In the genomic region with DNA sequence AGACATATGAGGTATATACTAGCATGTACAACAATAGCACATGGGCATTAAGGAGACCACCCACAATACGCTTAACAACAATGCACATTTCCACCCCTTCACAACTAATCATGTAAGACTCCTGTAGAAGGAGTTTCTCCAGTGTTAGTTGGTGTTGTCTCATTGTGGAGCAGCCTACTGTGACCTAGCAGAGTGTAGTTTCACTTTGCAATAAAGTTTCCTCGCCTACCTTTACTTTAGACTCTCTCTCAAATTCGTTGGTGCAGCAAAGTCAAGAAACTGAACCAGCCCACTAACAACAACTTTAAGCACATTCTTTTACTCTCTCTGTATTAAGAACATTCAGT, we compare ENCODE assay signal across 10 cellular contexts.
DNase-seq lines count a peak whose midpoint lies in the region; ATAC-seq and TF ChIP-seq lines count a peak whose summit lies in the region.
"Had no signal": no experiment of that assay in that cellular context is flagged by ENCODE, and none has a peak within 500 bp of the region (broad histone marks: within the 10 kb centered on the region; RNA-seq: fewer than 3 reads in every experiment).

No MANE protein-coding gene starts in this region.

- H3K4me1 Mint-ChIP-seq in chondrocyte (ENCODE audit: low read depth) = no peaks in the 10 kb centered on the region
- H3K4me1 Mint-ChIP-seq: brain had no signal

- no peak overlapping the region for H3K27ac Mint-ChIP-seq in chondrocyte (ENCODE audit: unreplicated experiment)
- H3K27ac Mint-ChIP-seq: brain had no signal

- H3K9me3 ChIP-seq in lower lobe of right lung = no peaks in the 10 kb centered on the region
- H3K9me3 ChIP-seq: transverse colon had no signal

- peaks cover 1% of the 10 kb centered on the region for H3K36me3 Mint-ChIP-seq in chondrocyte (ENCODE audit: low read depth)
- H3K36me3 Mint-ChIP-seq: brain had no signal

- no peaks in the 10 kb centered on the region for H3K36me3 ChIP-seq in lower lobe of right lung
- H3K36me3 ChIP-seq: transverse colon had no signal

- H3K9me3 Mint-ChIP-seq in chondrocyte (ENCODE audit: low read depth) = no peaks in the 10 kb centered on the region

- H3K4me3 Mint-ChIP-seq in chondrocyte (ENCODE audit: unreplicated experiment) = no peak overlapping the region
- H3K4me3 Mint-ChIP-seq: brain had no signal

- peak; percentile 65 to 67 for ATAC-seq in activated CD4-positive, CD25-positive, alpha-beta regulatory T cell treated with anti-CD3 and anti-CD28 coated beads, Interleukin-2, amount 50 U/mL, for 24 hours
- ATAC-seq in GM21529 (IDR thresholded peaks at IDR 0.05; ENCODE audit: unreplicated experiment) = peak; percentile 62
- peak; percentile 43 for ATAC-seq in HG03457 (IDR thresholded peaks at IDR 0.05; ENCODE audit: unreplicated experiment)
- ATAC-seq in lower lobe of right lung = peak; percentile 40 to 51

- DNase-seq in activated CD4-positive, CD25-positive, alpha-beta regulatory T cell treated with anti-CD3 and anti-CD28 coated beads, Interleukin-2, amount 50 U/mL, for 72 hours = no peak
- DNase-seq in lower lobe of right lung (no peak), GF-D8 (lab: John Stamatoyannopoulos, UW) (no peak), DMS53 (lab: John Stamatoyannopoulos, UW) (no peak), chondrocyte (ENCODE audit: low spot score) (no peak)

- intact Hi-C loops in lower lobe of right lung (cut with DNase I) = no loop called here

- H3K4me1 ChIP-seq in lower lobe of right lung = no peaks in the 10 kb centered on the region
- H3K4me1 ChIP-seq: transverse colon had no signal

- TF ChIP-seq CTCF in lower lobe of right lung (IDR thresholded peaks at IDR 0.05) (no peak), chondrocyte (IDR thresholded peaks at IDR 0.05) (no peak)

- peaks cover 22% of the 10 kb centered on the region for H3K27me3 Mint-ChIP-seq in chondrocyte (ENCODE audit: low read depth)

- H3K4me3 ChIP-seq in lower lobe of right lung = no peak overlapping the region
- H3K4me3 ChIP-seq: transverse colon had no signal

- no peaks in the 10 kb centered on the region for H3K27me3 ChIP-seq in lower lobe of right lung (ENCODE audit: low read depth)
- H3K27me3 ChIP-seq: transverse colon had no signal

- no peak overlapping the region for H3K27ac ChIP-seq in lower lobe of right lung
- H3K27ac ChIP-seq: transverse colon had no signal
